Comparison of ENCODE assay signal across 25 cellular contexts in genomic region chr9:117377046-117377445, GRCh38. TPM values are rescaled to one million over a fixed set of nuclear protein-coding genes. Genes with fewer than 3 reads are reported as not detected.
DNase-seq lines count a peak whose midpoint lies in the region; ATAC-seq and TF ChIP-seq lines count a peak whose summit lies in the region.
"Had no signal": no experiment of that assay in that cellular context is flagged by ENCODE, and none has a peak within 500 bp of the region (broad histone marks: within the 10 kb centered on the region; RNA-seq: fewer than 3 reads in every experiment).

No MANE protein-coding gene starts in this region.

- no peaks in the 10 kb centered on the region for H3K9me3 ChIP-seq in body of pancreas
- H3K9me3 ChIP-seq in left ventricle myocardium inferior (replicated peaks): no peaks in the 10 kb centered on the region
- H3K9me3 ChIP-seq: Caco-2 had no signal

- peak; percentile 80 for DNase-seq in ELF-1 (ENCODE audit: low read depth, low spot score)
- DNase-seq in M059J (ENCODE audit: low read depth): peak; percentile 2
- peak in 3 of 4 donors; percentile 14 to 57 (median 50) for DNase-seq in body of pancreas
- DNase-seq in myocyte (ENCODE audit: low read depth): peak; percentile 44
- no peak for DNase-seq in left ventricle myocardium inferior
- no peak for DNase-seq in activated T-cell treated with anti-CD3 and anti-CD28 coated beads, Interleukin-2, amount 50 U/mL, for 48 hours
- DNase-seq in activated effector memory CD4-positive, alpha-beta T cell treated with anti-CD3 and anti-CD28 coated beads, Interleukin-2, amount 50 U/mL, for 16 hours: no peak
- DNase-seq: activated CD4-positive, alpha-beta T cell treated with anti-CD3 and anti-CD28 coated beads for 48 hours; activated T-cell treated with anti-CD3 and anti-CD28 coated beads, Interleukin-2, amount 50 U/mL, for 1 hour; cerebellar nuclear complex; DMS79 treated with DMSO at 0.1 percent for 48 hours; KG1; kidney glomerular epithelial cell; NCI-H1694 treated with DMSO at 0.1 percent for 48 hours; NCI-H226; NK-92 treated with Interleukin-12 subunit alpha and Interleukin-12 subunit beta, amount 100 ng/mL, for 24 hours; PC-9; stimulated activated CD4-positive, alpha-beta T cell treated with anti-CD3 and anti-CD28 coated beads, Interleukin-15, amount 100 ng/mL, for 24 hours; stimulated activated naive CD4-positive, alpha-beta T cell had no signal

- intact Hi-C loops in body of pancreas (cut with DNase I) (no loop called here), left ventricle myocardium inferior (cut with micrococcal nuclease) (no loop called here)

- TF ChIP-seq CTCF in body of pancreas (IDR thresholded peaks at IDR 0.05): no peak
- no peak for TF ChIP-seq CTCF in left ventricle myocardium inferior (IDR thresholded peaks at IDR 0.05; ENCODE audit: borderline replicate concordance)

- no peak for TF ChIP-seq POLR2A in body of pancreas (IDR thresholded peaks at IDR 0.05)

- no peaks in the 10 kb centered on the region for H3K27me3 ChIP-seq in body of pancreas
- peaks cover 9% of the 10 kb centered on the region for H3K27me3 ChIP-seq in left ventricle myocardium inferior (ENCODE audit: low read depth)

- H3K36me3 ChIP-seq in body of pancreas (replicated peaks in 1 of 2; ENCODE audit: insufficient read depth in 1 of 2, low read depth in 2 of 2) (no peaks in the 10 kb centered on the region), left ventricle myocardium inferior (no peaks in the 10 kb centered on the region)

- no peak overlapping the region for H3K4me3 ChIP-seq in body of pancreas
- no peak overlapping the region for H3K4me3 ChIP-seq in left ventricle myocardium inferior
- H3K4me3 ChIP-seq: lung, PC-9 had no signal

- H3K27ac ChIP-seq in body of pancreas (no peak overlapping the region), left ventricle myocardium inferior (replicated peaks) (no peak overlapping the region)
- H3K27ac ChIP-seq: C4-2B, PC-9 had no signal

- H3K4me1 ChIP-seq in body of pancreas (no peaks in the 10 kb centered on the region), left ventricle myocardium inferior (no peaks in the 10 kb centered on the region)
- H3K4me1 ChIP-seq: Caco-2 had no signal

- ATAC-seq in body of pancreas (no peak), HG03457 (IDR thresholded peaks at IDR 0.05; ENCODE audit: unreplicated experiment) (no peak)
- ATAC-seq: Right ventricle myocardium inferior, sciatic nerve had no signal

- WGBS in body of pancreas, 2 donors: 64 to 70% methylated on average over 5 of the region's 5 CpGs

RNA-seq across cellular contexts. Expression of gene ASTN2, which starts 37.8 kb away (rescaled TPM):
- 4.2 and 4.3 TPM in 2 replicates for total RNA-seq in M059J (2014; rRNA removed; shearing (Covaris generic))
- 1 to 10 TPM; 8.2 to 9.6 TPM for total RNA-seq in body of pancreas
- total RNA-seq in myocyte: 25.3 and 28.5 TPM in 2 replicates
- polyA plus RNA-seq in myocyte (2012): 26.6 TPM
- total RNA-seq in left ventricle myocardium inferior: 6.1 TPM

Comparison
In these comparisons a context has a peak if more than half of its experiments do, and no peak if none do; other contexts are left out.
1. DNase-seq: peak in ELF-1 (single experiment), M059J (single experiment), body of pancreas (3 of 4) and myocyte (single experiment); none in left ventricle myocardium inferior (single experiment), activated T-cell treated with anti-CD3 and anti-CD28 coated beads, Interleukin-2, amount 50 U/mL, for 48 hours (0 of 2) and activated effector memory CD4-positive, alpha-beta T cell treated with anti-CD3 and anti-CD28 coated beads, Interleukin-2, amount 50 U/mL, for 16 hours (single experiment).